8 cellular contexts compared by ENCODE assay signal in the genomic region with DNA sequence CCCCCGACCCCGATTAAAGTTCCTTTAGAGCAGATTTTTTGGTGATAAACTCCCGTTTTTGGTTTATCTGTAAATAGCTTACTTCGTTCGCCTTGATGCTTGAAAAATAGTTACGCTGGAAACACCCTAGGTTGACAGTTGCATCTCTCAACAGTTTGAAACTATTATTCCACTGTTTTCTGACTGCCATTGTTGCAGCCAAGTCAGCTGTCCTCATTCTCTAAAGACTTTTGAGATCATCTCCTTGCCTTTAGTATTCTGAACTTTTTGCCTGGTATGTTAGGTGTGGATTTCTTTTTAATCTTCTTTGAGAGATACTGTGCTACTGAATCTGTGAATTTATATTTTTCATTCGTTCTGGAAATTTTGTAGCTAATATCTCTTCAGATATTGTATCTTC.
"Had no signal": no experiment of that assay in that cellular context is flagged by ENCODE, and none has a peak within 500 bp of the region (broad histone marks: within the 10 kb centered on the region; RNA-seq: fewer than 3 reads in every experiment).

No MANE protein-coding gene starts in this region.

- ATAC-seq: GM12878 had no signal

- FAIRE-seq: G401.6, GM12878, GM12891, GM12892, GM18507, GM19239 had no signal

- DNase-seq: GDM1, GF-D8 had no signal

- H3K4me3 ChIP-seq: GM12878 had no signal
